9 cellular contexts compared by ENCODE assay signal in the genomic region with DNA sequence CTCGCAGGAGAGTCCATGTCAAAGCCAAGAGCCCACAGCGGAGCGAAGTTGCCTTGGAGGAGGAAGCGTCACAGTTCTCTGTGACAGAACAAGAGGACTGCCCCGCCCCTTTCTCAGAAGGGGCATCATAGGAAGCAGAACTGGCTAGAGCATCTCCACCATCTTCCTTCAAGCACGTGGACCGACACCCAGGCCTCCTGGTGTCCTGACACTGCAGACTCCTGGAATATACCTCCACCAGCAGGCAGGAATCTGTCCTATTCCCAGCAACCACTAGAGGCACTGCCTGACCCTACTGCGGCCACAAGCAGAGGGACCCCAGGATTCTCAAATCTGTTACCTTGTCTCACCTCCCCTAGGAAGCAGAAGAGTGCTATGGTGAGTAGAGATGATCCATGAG. TPM values are rescaled to one million over a fixed set of nuclear protein-coding genes. Genes with fewer than 3 reads are reported as not detected.
DNase-seq lines count a peak whose midpoint lies in the region; ATAC-seq, FAIRE-seq and TF ChIP-seq lines count a peak whose summit lies in the region.
"Had no signal": no experiment of that assay in that cellular context is flagged by ENCODE, and none has a peak within 500 bp of the region (broad histone marks: within the 10 kb centered on the region; RNA-seq: fewer than 3 reads in every experiment).

No MANE protein-coding gene starts in this region.

- H3K27ac ChIP-seq in VCaP (no peak overlapping the region), kidney (ENCODE audit: low read depth in 2 of 2, low read length in 2 of 2) (no peak overlapping the region), ovary (no peak overlapping the region)

- DNase-seq in AG10803 (ENCODE audit: low read depth) (no peak), HAP-1 (ENCODE audit: low spot score in 2 of 2) (peak; percentile 11 to 48), kidney (no peak), frontal cortex (ENCODE audit: low spot score in 2 of 2) (no peak), NCI-H1436 treated with DMSO at 0.1 percent for 48 hours (lab: John Stamatoyannopoulos, UW) (no peak), ovary (no peak)
- DNase-seq: activated gamma-delta T cell treated with Interleukin-2 at 50 U/mL for 16 hours had no signal

- ATAC-seq in GM18520 (IDR thresholded peaks at IDR 0.05; ENCODE audit: unreplicated experiment), result no peak

- FAIRE-seq in kidney (lab: Jason Lieb, UNC) (no peak), frontal cortex (lab: Jason Lieb, UNC) (no peak)

- WGBS in ovary, 3 donors, result 66 to 75% (median 70%) methylated on average over 8 of the region's 8 CpGs

- TF ChIP-seq POLR2A in ovary (IDR thresholded peaks at IDR 0.05), result no peak

- H3K9ac ChIP-seq in kidney (ENCODE audit: low read length in 2 of 2), result no peak overlapping the region

- peak; percentile 54 for TF ChIP-seq CTCF in AG10803 (conservative IDR thresholded peaks at IDR 0.05; ENCODE audit: low read length)
- TF ChIP-seq CTCF in VCaP (conservative IDR thresholded peaks at IDR 0.05), result peak; percentile 50; the same call in 1 of the 2 replicates
- peak; percentile 42 for TF ChIP-seq CTCF in kidney (IDR thresholded peaks at IDR 0.05; ENCODE audit: borderline replicate concordance, extremely low read depth, insufficient read depth)
- no peak for TF ChIP-seq CTCF in ovary (IDR thresholded peaks at IDR 0.05)

- no peaks in the 10 kb centered on the region for H3K36me3 ChIP-seq in HAP-1 (replicated peaks)
- H3K36me3 ChIP-seq in kidney (ENCODE audit: control insufficient read depth in 1 of 2, insufficient read depth in 2 of 2, low read length in 2 of 2), result no peaks in the 10 kb centered on the region
- H3K36me3 ChIP-seq in ovary, result no peaks in the 10 kb centered on the region

- H3K9me3 ChIP-seq in HAP-1 (no peaks in the 10 kb centered on the region), kidney (ENCODE audit: control insufficient read depth in 1 of 2, low read length in 2 of 2) (no peaks in the 10 kb centered on the region), ovary (no peaks in the 10 kb centered on the region)

- intact Hi-C loops in kidney (cut with DNase I), result loop anchor here (10.0 kb wide), 1 partner anchor 138 kb away; no protein-coding TSS in a partner anchor
- intact Hi-C loops in ovary (cut with DNase I), result loop anchor here in 1 of 4 donors (10.0 kb wide), 1 partner anchor 1118 kb away; no protein-coding TSS in a partner anchor

- H3K27me3 ChIP-seq in HAP-1 (ENCODE audit: low read depth), result peaks cover 49% of the 10 kb centered on the region
- no peaks in the 10 kb centered on the region for H3K27me3 ChIP-seq in ovary

- in situ Hi-C loops in HAP-1 (cut with MboI; ENCODE audit: low sequenced_read_pairs), result no loop called here

- TF ChIP-seq EP300 in ovary (IDR thresholded peaks at IDR 0.05), result no peak

- no peaks in the 10 kb centered on the region for H3K4me1 ChIP-seq in HAP-1
- no peaks in the 10 kb centered on the region for H3K4me1 ChIP-seq in kidney (ENCODE audit: control insufficient read depth in 1 of 2, insufficient read depth in 1 of 2, low read depth in 1 of 2, low read length in 2 of 2)
- H3K4me1 ChIP-seq in ovary (ENCODE audit: insufficient read depth), result no peaks in the 10 kb centered on the region

- H3K4me3 ChIP-seq in AG10803 (ENCODE audit: low read length) (no peak overlapping the region), HAP-1 (no peak overlapping the region), kidney (ENCODE audit: low read length in 2 of 2) (no peak overlapping the region), ovary (no peak overlapping the region)

RNA-seq across cellular contexts. Expression of gene GPA33, which starts 37.8 kb away (rescaled TPM):
- 0.28 TPM for total RNA-seq in kidney
- not detected for polyA plus RNA-seq in kidney (ENCODE audit: insufficient read depth, low read depth, low replicate concordance)
- total RNA-seq in frontal cortex, result not detected
- total RNA-seq in ovary, result 1 to 10 TPM in 1 of 7 donors, under 1 TPM in 2, not detected in 4; 0.30 to 1.3 (median 0.56) TPM
- under 1 TPM in 1 of 2 donors, not detected in 1; 0.06 TPM for polyA plus RNA-seq in ovary

RNA-seq across cellular contexts. Expression of gene STYXL2, which starts 41.5 kb away (rescaled TPM):
- total RNA-seq in kidney, result 0.38 TPM
- polyA plus RNA-seq in kidney (ENCODE audit: insufficient read depth, low read depth, low replicate concordance), result not detected
- total RNA-seq in frontal cortex, result 0.41 TPM
- under 1 TPM in 5 of 7 donors, not detected in 2; 0.11 to 0.22 (median 0.15) TPM for total RNA-seq in ovary
- under 1 TPM; 0.08 to 0.30 TPM for polyA plus RNA-seq in ovary

Comparison
In these comparisons a context has a peak if more than half of its experiments do, and no peak if none do; other contexts are left out.
1. DNase-seq: peak in HAP-1 (2 of 2); none in AG10803 (single experiment), kidney (single experiment), frontal cortex (0 of 2), NCI-H1436 treated with DMSO at 0.1 percent for 48 hours (single experiment) and ovary (0 of 5).
2. CTCF ChIP-seq: peak in AG10803 (single experiment), VCaP (single experiment) and kidney (single experiment); none in ovary (0 of 3).